9 cellular contexts compared by ENCODE assay signal in genomic region chr1:88537762-88538161, GRCh38.
"Had no signal": no experiment of that assay in that cellular context is flagged by ENCODE, and none has a peak within 500 bp of the region (broad histone marks: within the 10 kb centered on the region; RNA-seq: fewer than 3 reads in every experiment).

No MANE protein-coding gene starts in this region.

- H3K27me3 Mint-ChIP-seq: IgD-negative memory B cell had no signal

- H3K4me1 Mint-ChIP-seq: GM23338, IgD-negative memory B cell had no signal

- H3K4me1 ChIP-seq: HAP-1 had no signal

- H3K27ac Mint-ChIP-seq: GM23338, HFFc6, IgD-negative memory B cell had no signal

- H3K9me3 ChIP-seq: HAP-1 had no signal

- DNase-seq: H7, HFFc6, KBM-7 had no signal

- H2AFZ ChIP-seq: GM23338 had no signal

- H3K4me2 ChIP-seq: GM23338 had no signal

- H3K27ac ChIP-seq: HL-60 had no signal

- H3K4me3 ChIP-seq: GM23338, HAP-1 had no signal

- H3K9me3 Mint-ChIP-seq: GM23338 had no signal

- H3K4me3 Mint-ChIP-seq: GM23338, HFFc6, IgD-negative memory B cell had no signal

- ATAC-seq: GM23338, HCT116, HepG2 had no signal

- H3K36me3 ChIP-seq: HAP-1 had no signal
